Comparison of ENCODE assay signal across 21 cellular contexts in the genomic region with DNA sequence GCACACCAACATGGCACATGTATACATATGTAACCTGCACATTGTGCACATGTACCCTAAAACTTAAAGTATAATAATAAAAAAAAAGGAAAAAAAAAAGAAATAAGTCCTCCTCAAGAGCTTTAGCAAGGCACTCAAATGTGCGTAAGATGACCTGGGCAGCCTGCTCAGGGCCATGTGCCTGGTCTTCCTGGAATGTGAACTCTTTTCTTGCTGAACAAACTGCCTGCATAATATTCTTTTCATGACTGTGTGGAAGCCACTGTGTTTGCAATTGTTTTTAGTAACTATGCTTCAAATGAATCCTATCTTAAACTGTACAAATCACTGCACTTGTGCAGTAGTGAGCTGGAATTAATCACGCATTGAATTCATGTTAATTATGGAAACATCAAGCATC.
"Had no signal": no experiment of that assay in that cellular context is flagged by ENCODE, and none has a peak within 500 bp of the region (broad histone marks: within the 10 kb centered on the region; RNA-seq: fewer than 3 reads in every experiment).

No MANE protein-coding gene starts in this region.

- H3K27ac ChIP-seq: SJCRH30 had no signal

- H3K4me1 ChIP-seq: SJCRH30 had no signal

- H3K27me3 ChIP-seq: SJCRH30 had no signal

- H3K4me3 ChIP-seq: MG63, SJCRH30 had no signal

- H3K9me3 ChIP-seq: MG63, SJCRH30 had no signal

- DNase-seq: IMR-90, Karpas-422, KG1, MG63, NCI-H1092, NCI-H1105 treated with DMSO at 0.1 percent for 48 hours, NCI-H1417 treated with DMSO at 0.1 percent for 48 hours, NCI-H187, NCI-H2029, NCI-H2081 treated with DMSO at 0.1 percent for 48 hours, NCI-H2171, NCI-H226, NCI-H446, NCI-H510A, NCI-H524 treated with DMSO at 0.1 percent for 48 hours, NCI-H69, NCI-H774, RPMI8226, SHP77 treated with DMSO at 0.1 percent for 48 hours had no signal

- ATAC-seq: SK-N-SH treated with all-trans-retinoic acid at 6 μM for 48 hours had no signal

- H3K36me3 ChIP-seq: MG63, SJCRH30 had no signal
